In the genomic region with DNA sequence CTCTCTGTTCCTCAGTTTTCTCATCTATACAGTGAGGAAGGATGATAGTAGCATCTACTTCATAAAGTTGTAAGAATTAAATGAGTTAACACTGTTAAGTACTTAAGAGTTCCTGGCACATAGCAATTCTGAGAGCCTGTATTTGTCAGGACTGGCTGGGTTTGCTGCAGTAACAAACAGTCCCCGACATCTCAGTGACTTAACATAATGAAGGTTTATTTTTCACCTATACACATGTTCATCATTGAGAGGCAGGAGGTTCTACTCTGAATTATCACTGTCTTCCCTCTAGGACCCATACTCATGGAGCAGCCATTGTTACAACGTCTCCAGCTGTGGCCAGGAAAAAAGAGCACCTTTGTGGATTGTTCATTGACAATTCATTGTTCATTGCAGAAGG, we compare ENCODE assay signal across 28 cellular contexts.
"Had no signal": no experiment of that assay in that cellular context is flagged by ENCODE, and none has a peak within 500 bp of the region (broad histone marks: within the 10 kb centered on the region; RNA-seq: fewer than 3 reads in every experiment).

No MANE protein-coding gene starts in this region.

- H3K36me3 ChIP-seq: adrenal gland, esophagus squamous epithelium had no signal

- FAIRE-seq: colon, endometrium, endothelial cell of umbilical vein had no signal

- H3K9me3 ChIP-seq: adrenal gland, body of pancreas, esophagus squamous epithelium had no signal

- H3K4me1 ChIP-seq: adrenal gland, body of pancreas, esophagus squamous epithelium had no signal

- DNase-seq: activated B cell treated with CpG ODN at 0.5 μM for 24 hours; activated CD4-positive, alpha-beta memory T cell treated with anti-CD3 and anti-CD28 coated beads for 36 hours; activated CD4-positive, alpha-beta T cell treated with anti-CD3 and anti-CD28 coated beads for 36 hours; activated CD4-positive, alpha-beta T cell treated with anti-CD3 and anti-CD28 coated beads, Interleukin-2, amount 10 ng/mL, durations not matched to agents 24 days and 14 days; activated CD8-positive, alpha-beta memory T cell treated with anti-CD3 and anti-CD28 coated beads, Interleukin-2, amount 10 ng/mL, durations not matched to agents 7 days and 5 days; activated CD8-positive, alpha-beta memory T cell treated with anti-CD3 and anti-CD28 coated beads, Interleukin-2, amount 50 U/mL, for 4 hours; activated CD8-positive, alpha-beta T cell treated with anti-CD3 and anti-CD28 coated beads, Interleukin-2, amount 10 ng/mL, durations not matched to agents 7 days and 5 days; activated effector memory CD4-positive, alpha-beta T cell treated with anti-CD3 and anti-CD28 coated beads, Interleukin-2, amount 50 U/mL, for 16 hours; activated naive CD4-positive, alpha-beta T cell treated with anti-CD3 and anti-CD28 coated beads for 36 hours; activated naive CD8-positive, alpha-beta T cell treated with anti-CD3 and anti-CD28 coated beads for 36 hours; activated naive CD8-positive, alpha-beta T cell treated with anti-CD3 and anti-CD28 coated beads, Interleukin-2, amount 50 U/mL, for 24 hours; activated T-cell treated with anti-CD3 and anti-CD28 coated beads, Interleukin-2, amount 50 U/mL, for 1 hour; activated T-cell treated with anti-CD3 and anti-CD28 coated beads, Interleukin-2, amount 50 U/mL, for 48 hours; adrenal gland; amygdala; aorta; body of pancreas; caudate nucleus; cortex of kidney; effector CD8-positive, alpha-beta T cell; esophagus squamous epithelium; foreskin melanocyte had no signal

- H3K27ac ChIP-seq: adrenal gland, body of pancreas, epithelial cell of prostate, esophagus squamous epithelium, VCaP had no signal

- H3K4me3 ChIP-seq: adrenal gland, body of pancreas, esophagus squamous epithelium had no signal

- ATAC-seq: activated CD4-positive, alpha-beta T cell treated with anti-CD3 and anti-CD28 coated beads for 36 hours; activated CD4-positive, CD25-positive, alpha-beta regulatory T cell treated with anti-CD3 and anti-CD28 coated beads, Interleukin-2, amount 50 U/mL, for 24 hours; activated CD8-positive, alpha-beta memory T cell treated with anti-CD3 and anti-CD28 coated beads, Interleukin-2, amount 10 ng/mL, durations not matched to agents 7 days and 5 days; activated CD8-positive, alpha-beta T cell treated with anti-CD3 and anti-CD28 coated beads, Interleukin-2, amount 10 ng/mL, durations not matched to agents 7 days and 5 days; activated naive CD8-positive, alpha-beta T cell treated with anti-CD3 and anti-CD28 coated beads, Interleukin-2, amount 50 U/mL, for 24 hours; body of pancreas had no signal

- H3K27me3 ChIP-seq: body of pancreas had no signal
